ENCODE assay signal across 9 cellular contexts in genomic region chr6:3749991-3750323, GRCh38. TPM values are rescaled to one million over a fixed set of nuclear protein-coding genes. Genes with fewer than 3 reads are reported as not detected.
DNase-seq lines count a peak whose midpoint lies in the region; ATAC-seq, FAIRE-seq and TF ChIP-seq lines count a peak whose summit lies in the region.
"Had no signal": no experiment of that assay in that cellular context is flagged by ENCODE, and none has a peak within 500 bp of the region (broad histone marks: within the 10 kb centered on the region; RNA-seq: fewer than 3 reads in every experiment).

No MANE protein-coding gene starts in this region.

- TF ChIP-seq EP300 in A549 (IDR thresholded peaks at IDR 0.05) (no peak), tibial nerve (IDR thresholded peaks at IDR 0.05) (no peak)

- H3K4me3 ChIP-seq in A549, result peak overlapping the region; percentile 75
- H3K4me3 ChIP-seq in tibial nerve, result peak overlapping the region; percentile 56 to 92 (median 87)

- ATAC-seq in A549, result no peak

- FAIRE-seq in A549 (lab: Jason Lieb, UNC), result no peak
- FAIRE-seq: GM18507 had no signal

- no peak for DNase-seq in A549 (ENCODE audit: low read depth in 1 of 2, low spot score in 1 of 2)
- peak; percentile 73 for DNase-seq in HK-2 (ENCODE audit: unreplicated experiment)
- DNase-seq in caudate nucleus (lab: John Stamatoyannopoulos, UW), result no peak
- peak; percentile 75 to 80 for DNase-seq in lung microvascular endothelial cell (ENCODE audit: low read depth in 2 of 2)
- peak; percentile 45 to 80 for DNase-seq in tibial nerve (ENCODE audit: low spot score in 2 of 2)
- no peak for DNase-seq in GM10248 (ENCODE audit: extremely low spot score)
- no peak for DNase-seq in 8988T
- no peak for DNase-seq in putamen (ENCODE audit: low spot score)

- H3K4me1 ChIP-seq in A549 (peaks cover 39% of the 10 kb centered on the region), tibial nerve (peaks cover 0 to 64% (median 41%) of the 10 kb centered on the region in 4 donors)

- peak overlapping the region; percentile 91 to 94 for H3K27ac ChIP-seq in A549
- H3K27ac ChIP-seq in caudate nucleus (ENCODE audit: low read depth, low read length), result peak overlapping the region; percentile 88
- H3K27ac ChIP-seq in tibial nerve, result peak overlapping the region; percentile 94 to 99 (median 97)

- no peak for TF ChIP-seq RAD21 in A549 (conservative IDR thresholded peaks at IDR 0.05 in 1 of 2, IDR thresholded peaks at IDR 0.05 in 1 of 2)

- TF ChIP-seq CTCF in A549 (IDR thresholded peaks at IDR 0.05) (no peak), tibial nerve (IDR thresholded peaks at IDR 0.05) (no peak), GM10248 (IDR thresholded peaks at IDR 0.05; ENCODE audit: control extremely low read depth, extremely low read depth, low read depth, missing control alignments) (no peak)

- CTCF ChIA-PET in A549 (lab: Yijun Ruan, JAX), result interaction anchor here (0.9 to 8.7 kb wide), 20 partner anchors 19 to 288 kb away, joined by 3 to 96 read pairs (median 9); partner anchors contain the start of gene FAM50B
- CTCF ChIA-PET in GM10248 (lab: Yijun Ruan, JAX), result interaction anchor here (1.3 to 8.6 kb wide), 16 partner anchors 18 to 498 kb away, joined by 3 to 113 read pairs (median 8); partner anchors contain the start of gene FAM50B

- POLR2A ChIA-PET in A549 (lab: Yijun Ruan, JAX), result interaction anchor here (1.7 kb wide), 1 partner anchor 59 kb away, joined by 6 read pairs; no protein-coding TSS in a partner anchor
- POLR2A ChIA-PET in GM10248 (lab: Yijun Ruan, JAX), result no interaction called here

- peak overlapping the region; percentile 87 for H3K4me2 ChIP-seq in A549

- WGBS in A549 (ENCODE audit: missing lambda C conversion rate), result 32% methylated on average over 7 of the region's 7 CpGs
- WGBS in tibial nerve, 2 donors, result 19 to 26% methylated on average over 6 to 7 of the region's 7 CpGs

- TF ChIP-seq POLR2A in A549 (IDR thresholded peaks at IDR 0.05; ENCODE audit: low read length), result no peak
- no peak for TF ChIP-seq POLR2A in tibial nerve (IDR thresholded peaks at IDR 0.05)

- H3K9me3 ChIP-seq in A549 (no peaks in the 10 kb centered on the region), tibial nerve (no peaks in the 10 kb centered on the region)

- H3K36me3 ChIP-seq in tibial nerve, result peaks cover 0 to 3% (median 0%) of the 10 kb centered on the region in 3 donors

- no peaks in the 10 kb centered on the region for H3K27me3 ChIP-seq in tibial nerve

TF ChIP-seq in A549, 52 proteins besides CTCF, POLR2A, EP300 and RAD21:
- TF ChIP-seq CHD2 (IDR thresholded peaks at IDR 0.05; ENCODE audit: low read length, partially characterized antibody) (no peak), FOSL2 (IDR thresholded peaks at IDR 0.05) (no peak), FOSL2 (CRISPR knock-in tag; IDR thresholded peaks at IDR 0.05) (no peak)

RNA-seq across cellular contexts. Expression of gene PXDC1, which starts 1.6 kb away (rescaled TPM):
- 2.5 and 6.3 TPM in 2 replicates for polyA plus RNA-seq in A549 (2011; rRNA removed)
- 2.5 and 4.8 TPM in 2 replicates for polyA plus RNA-seq in A549 (2012; cell fraction: cytosol; rRNA removed)
- 5.2 and 6.3 TPM in 2 replicates for polyA plus RNA-seq in A549 (2012; cell fraction: nucleus; rRNA removed)
- polyA plus RNA-seq in A549 (2017; fragmentation: RNase III; extraction: RNeasy Plus Mini Kit Qiagen cat#74134 plus additional on column Dnase treatment), result 6.6 to 8.0 TPM (median 7.1 TPM) in 3 replicates
- polyA minus RNA-seq in A549 (2011; rRNA and poly(A)+ RNA removed), result 3.3 and 4.5 TPM in 2 replicates
- 45.1 and 103 TPM in 2 replicates for total RNA-seq in lung microvascular endothelial cell
- total RNA-seq in tibial nerve, result 100 to 1,000 TPM in 3 of 4 donors, 10 to 100 TPM in 1; 93.6 to 174 (median 113) TPM

Comparison
In these comparisons a context has a peak if more than half of its experiments do, and no peak if none do; other contexts are left out.
1. DNase-seq: peak in HK-2 (single experiment), lung microvascular endothelial cell (2 of 2) and tibial nerve (2 of 2); none in A549 (0 of 2), caudate nucleus (0 of 61), GM10248 (single experiment), 8988T (single experiment) and putamen (single experiment).
2. Peak in every context shown above with its lines, with median percentiles within 50 percentile points of each other: H3K27ac ChIP-seq.